1 cellular context compared by ENCODE assay signal in genomic region chr9:106989904-106990303, GRCh38.
TF ChIP-seq lines count a peak whose summit lies in the region.

No MANE protein-coding gene starts in this region.

TF ChIP-seq in HEK293, 187 proteins besides CTCF, POLR2A, EP300 and RAD21:
- TF ChIP-seq ATF2 (tag by site-specific recombination; IDR thresholded peaks at IDR 0.05; ENCODE audit: low read depth) = peak; percentile 64
